Comparison of ENCODE assay signal across 19 cellular contexts in the genomic region with DNA sequence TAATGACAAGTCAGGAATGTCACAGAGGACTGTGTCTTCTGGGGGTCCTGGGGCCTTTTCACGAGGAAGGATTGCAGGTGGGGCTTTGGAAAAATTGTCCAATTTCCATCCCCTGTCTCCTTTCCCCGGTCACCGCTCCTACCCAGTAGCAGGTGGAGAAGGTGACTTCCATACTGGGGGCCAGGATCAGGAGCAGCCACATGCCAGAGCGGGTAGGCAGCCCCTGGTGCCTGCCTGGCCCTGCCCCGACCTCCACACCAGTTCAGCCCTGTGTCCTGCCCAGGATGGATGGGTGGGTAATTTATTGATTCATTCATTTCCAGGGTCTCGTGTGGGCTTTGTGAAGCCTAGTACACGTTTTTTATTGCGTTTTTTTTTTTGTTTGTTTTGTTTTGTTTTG. TPM values are rescaled to one million over a fixed set of nuclear protein-coding genes. Genes with fewer than 3 reads are reported as not detected.
DNase-seq lines count a peak whose midpoint lies in the region; ATAC-seq, FAIRE-seq and TF ChIP-seq lines count a peak whose summit lies in the region.
"Had no signal": no experiment of that assay in that cellular context is flagged by ENCODE, and none has a peak within 500 bp of the region (broad histone marks: within the 10 kb centered on the region; RNA-seq: fewer than 3 reads in every experiment).

No MANE protein-coding gene starts in this region.

- H2AK5ac ChIP-seq in trophoblast cell (ENCODE audit: low read length) = no peak overlapping the region

- TF ChIP-seq POLR2A in transverse colon (IDR thresholded peaks at IDR 0.05) = no peak

- H3K18ac ChIP-seq in trophoblast cell (ENCODE audit: low read length) = no peak overlapping the region

- no CpG with 5 or more reads among the region's 8 CpGs for WGBS in trophoblast cell (ENCODE audit: extremely low coverage, insufficient coverage, insufficient read length)
- WGBS in transverse colon (ENCODE audit: low coverage in 1 of 2), 2 donors = 52 to 88% methylated on average over 3 to 8 of the region's 8 CpGs

- no peak for ATAC-seq in natural killer cell treated with Interleukin-12 subunit alpha and Interleukin-12 subunit beta and Interleukin-15 and Interleukin-18, amount 100 ng/mL, for 72 hours
- no peak for ATAC-seq in natural killer cell
- no peak for ATAC-seq in GM21529 (IDR thresholded peaks at IDR 0.05; ENCODE audit: unreplicated experiment)
- ATAC-seq: GM23338 had no signal

- no peak for FAIRE-seq in kidney (lab: Jason Lieb, UNC)
- FAIRE-seq: G401.6, GM12891, H54 had no signal

- H2BK5ac ChIP-seq in trophoblast cell (ENCODE audit: low read depth, low read length, poor library complexity) = no peak overlapping the region

- H3K4me2 ChIP-seq in trophoblast cell (ENCODE audit: low read length) = no peak overlapping the region
- H3K4me2 ChIP-seq: GM23338 had no signal

- H3K79me1 ChIP-seq in trophoblast cell (ENCODE audit: low read length) = peaks cover 19% of the 10 kb centered on the region

- H4K91ac ChIP-seq in trophoblast cell (ENCODE audit: low read depth, low read length) = no peak overlapping the region

- no peaks in the 10 kb centered on the region for H3K27me3 Mint-ChIP-seq in natural killer cell treated with Interleukin-12 subunit alpha and Interleukin-12 subunit beta and Interleukin-15 and Interleukin-18, amount 100 ng/mL, for 72 hours
- no peaks in the 10 kb centered on the region for H3K27me3 Mint-ChIP-seq in natural killer cell (ENCODE audit: low read depth in 2 of 2)
- H3K27me3 Mint-ChIP-seq: B cell; CD4-positive, alpha-beta memory T cell had no signal

- no peak for TF ChIP-seq EP300 in transverse colon (IDR thresholded peaks at IDR 0.05; ENCODE audit: low read depth)

- H3K9me3 Mint-ChIP-seq in natural killer cell treated with Interleukin-12 subunit alpha and Interleukin-12 subunit beta and Interleukin-15 and Interleukin-18, amount 100 ng/mL, for 72 hours = peaks cover 4% of the 10 kb centered on the region
- peaks cover 0 to 4% of the 10 kb centered on the region in 2 donors for H3K9me3 Mint-ChIP-seq in natural killer cell

- H3K4me1 ChIP-seq in kidney (ENCODE audit: control insufficient read depth in 1 of 2, insufficient read depth in 1 of 2, low read depth in 1 of 2, low read length in 2 of 2) = peaks cover 9% of the 10 kb centered on the region in 2 donors
- H3K4me1 ChIP-seq in trophoblast cell (ENCODE audit: control insufficient read depth in 1 of 2, insufficient read depth in 2 of 2, low read length in 2 of 2) = peaks cover 2 to 3% of the 10 kb centered on the region in 2 experiments
- H3K4me1 ChIP-seq in transverse colon = no peaks in the 10 kb centered on the region

- peak overlapping the region; percentile 20 for H2BK120ac ChIP-seq in trophoblast cell (ENCODE audit: insufficient read depth, low read length, poor library complexity)

- no peak overlapping the region for H2AFZ ChIP-seq in trophoblast cell (ENCODE audit: insufficient read depth, low read length, poor library complexity)
- H2AFZ ChIP-seq: GM23338 had no signal

- H3K4me1 Mint-ChIP-seq in natural killer cell treated with Interleukin-12 subunit alpha and Interleukin-12 subunit beta and Interleukin-15 and Interleukin-18, amount 100 ng/mL, for 72 hours (ENCODE audit: low read depth in 2 of 2) = peaks cover 0 to 4% of the 10 kb centered on the region in 2 donors
- peaks cover 0 to 5% of the 10 kb centered on the region in 2 donors for H3K4me1 Mint-ChIP-seq in natural killer cell

- H3K27ac Mint-ChIP-seq in natural killer cell treated with Interleukin-12 subunit alpha and Interleukin-12 subunit beta and Interleukin-15 and Interleukin-18, amount 100 ng/mL, for 72 hours = no peak overlapping the region
- no peak overlapping the region for H3K27ac Mint-ChIP-seq in natural killer cell
- H3K27ac Mint-ChIP-seq: B cell; CD4-positive, alpha-beta memory T cell; GM23338 had no signal

- peak overlapping the region; percentile 37 for H3K14ac ChIP-seq in trophoblast cell (ENCODE audit: low read length)

- H3K4ac ChIP-seq in trophoblast cell (ENCODE audit: low read depth, low read length) = no peak overlapping the region

- TF ChIP-seq CTCF in natural killer cell (IDR thresholded peaks at IDR 0.05) (no peak), kidney (IDR thresholded peaks at IDR 0.05; ENCODE audit: borderline replicate concordance, extremely low read depth, insufficient read depth) (no peak), transverse colon (IDR thresholded peaks at IDR 0.05) (no peak)

- H4K8ac ChIP-seq in trophoblast cell (ENCODE audit: low read depth, low read length) = no peak overlapping the region

- in situ Hi-C loops in transverse colon (cut with MboI; ENCODE audit: low pct_ligation_motif_present in 1 of 4, low pct_unique_long_range_greater_than_20kb in 1 of 4, low sequenced_read_pairs in 3 of 4) = no loop called here

- H3K27me3 ChIP-seq in trophoblast cell (ENCODE audit: insufficient read depth, low read length) (no peaks in the 10 kb centered on the region), transverse colon (no peaks in the 10 kb centered on the region)

- no peak overlapping the region for H3K4me3 ChIP-seq in kidney (ENCODE audit: low read length in 2 of 2)
- no peak overlapping the region for H3K4me3 ChIP-seq in trophoblast cell (ENCODE audit: low read depth, low read length)
- H3K4me3 ChIP-seq in transverse colon = no peak overlapping the region
- H3K4me3 ChIP-seq: GM23338 had no signal

- intact Hi-C loops in natural killer cell (cut with micrococcal nuclease) = no loop called here
- intact Hi-C loops in kidney (cut with DNase I) = no loop called here
- intact Hi-C loops in transverse colon (cut with DNase I; ENCODE audit: low total_unique reads) = no loop called here

- H3K27ac ChIP-seq in kidney (ENCODE audit: low read depth in 2 of 2, low read length in 2 of 2) = no peak overlapping the region
- no peak overlapping the region for H3K27ac ChIP-seq in trophoblast cell (ENCODE audit: low read depth, low read length)
- no peak overlapping the region for H3K27ac ChIP-seq in transverse colon
- H3K27ac ChIP-seq: C4-2B, HL-60 had no signal

- H3K9me3 ChIP-seq in kidney (ENCODE audit: control insufficient read depth in 1 of 2, low read length in 2 of 2) = no peaks in the 10 kb centered on the region
- H3K9me3 ChIP-seq in trophoblast cell (ENCODE audit: insufficient read depth, low read depth, low read length) = peaks cover 13% of the 10 kb centered on the region
- peaks cover 0 to 5% of the 10 kb centered on the region in 2 donors for H3K9me3 ChIP-seq in transverse colon

- H3K36me3 Mint-ChIP-seq in natural killer cell treated with Interleukin-12 subunit alpha and Interleukin-12 subunit beta and Interleukin-15 and Interleukin-18, amount 100 ng/mL, for 72 hours = peaks cover 6% of the 10 kb centered on the region
- H3K36me3 Mint-ChIP-seq in natural killer cell = no peaks in the 10 kb centered on the region

- no peaks in the 10 kb centered on the region for H3K36me3 ChIP-seq in kidney (ENCODE audit: control insufficient read depth in 1 of 2, insufficient read depth in 2 of 2, low read length in 2 of 2)
- H3K36me3 ChIP-seq in trophoblast cell (ENCODE audit: control insufficient read depth in 1 of 2, insufficient read depth in 2 of 2, low read length in 2 of 2) = peaks cover 14 to 30% of the 10 kb centered on the region in 2 experiments
- no peaks in the 10 kb centered on the region for H3K36me3 ChIP-seq in transverse colon

- H3K23ac ChIP-seq in trophoblast cell (ENCODE audit: low read length) = no peak overlapping the region

- no peak overlapping the region for H3K4me3 Mint-ChIP-seq in natural killer cell treated with Interleukin-12 subunit alpha and Interleukin-12 subunit beta and Interleukin-15 and Interleukin-18, amount 100 ng/mL, for 72 hours
- no peak overlapping the region for H3K4me3 Mint-ChIP-seq in natural killer cell
- H3K4me3 Mint-ChIP-seq: B cell; CD4-positive, alpha-beta memory T cell; GM23338 had no signal

- H2BK12ac ChIP-seq in trophoblast cell (ENCODE audit: low read length) = no peak overlapping the region

- no peak overlapping the region for H4K12ac ChIP-seq in trophoblast cell (ENCODE audit: low read depth, low read length)

- no peaks in the 10 kb centered on the region for H3K79me2 ChIP-seq in trophoblast cell (ENCODE audit: control insufficient read depth, insufficient read depth, low read length, poor library complexity)

- H3K9ac ChIP-seq in kidney (ENCODE audit: low read length in 2 of 2) (no peak overlapping the region), trophoblast cell (ENCODE audit: low read length) (no peak overlapping the region)

- DNase-seq in natural killer cell treated with Interleukin-12 subunit alpha and Interleukin-12 subunit beta and Interleukin-15 and Interleukin-18, amount 100 ng/mL, for 72 hours (ENCODE audit: low spot score) = peak; percentile 18
- DNase-seq in natural killer cell = no peak
- peak; percentile 31 for DNase-seq in kidney
- DNase-seq in trophoblast cell = no peak
- no peak for DNase-seq in transverse colon
- no peak for DNase-seq in AML-193 (lab: John Stamatoyannopoulos, UW)
- DNase-seq: 8988T; Calu3; CD4-positive, alpha-beta memory T cell; HCEC 1CT had no signal

RNA-seq across cellular contexts. Expression of a gene that starts 51.7 kb away (rescaled TPM):
- total RNA-seq in natural killer cell treated with Interleukin-12 subunit alpha and Interleukin-12 subunit beta and Interleukin-15 and Interleukin-18, amount 100 ng/mL, for 72 hours = 10 to 100 TPM; 10.8 to 13.2 TPM
- total RNA-seq in natural killer cell (10 to 100 TPM; 25.1 to 37.1 (median 30.5) TPM), kidney (24.7 TPM), transverse colon (10 to 100 TPM; 48.6 to 96.7 (median 54.4) TPM)
- polyA plus RNA-seq in kidney (ENCODE audit: insufficient read depth, low read depth, low replicate concordance) = 42.4 TPM
- polyA plus RNA-seq in trophoblast cell (2013) = 232 and 240 TPM in 2 replicates
- total RNA-seq: HT1080 had no signal

Comparison
In these comparisons a context has a peak if more than half of its experiments do, and no peak if none do; other contexts are left out.
1. DNase-seq: peak in natural killer cell treated with Interleukin-12 subunit alpha and Interleukin-12 subunit beta and Interleukin-15 and Interleukin-18, amount 100 ng/mL, for 72 hours (single experiment) and kidney (single experiment); none in natural killer cell (single experiment), trophoblast cell (0 of 2), transverse colon (single experiment) and AML-193 (0 of 2).